In the genomic region with DNA sequence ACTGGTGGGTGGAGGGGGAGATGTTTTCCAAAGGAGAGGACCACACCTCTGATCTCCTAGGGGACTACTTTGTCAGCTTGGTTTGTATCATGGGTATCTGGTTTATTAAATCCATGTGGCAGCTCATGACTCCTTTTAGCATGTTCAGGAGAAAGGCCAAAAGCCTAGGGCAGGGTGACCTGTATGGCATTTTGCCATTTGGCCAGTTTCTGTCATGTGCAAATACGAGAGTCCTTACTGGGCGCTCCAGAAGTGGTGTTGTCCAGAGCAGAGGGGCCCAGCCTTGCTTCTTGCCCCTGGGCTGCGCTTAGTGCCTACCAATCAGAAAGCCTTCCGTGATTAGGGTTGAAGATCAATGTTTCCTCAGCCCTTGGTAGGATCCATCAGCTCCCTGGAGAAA, we compare ENCODE assay signal across 24 cellular contexts. TPM values are rescaled to one million over a fixed set of nuclear protein-coding genes. Genes with fewer than 3 reads are reported as not detected.
DNase-seq lines count a peak whose midpoint lies in the region; ATAC-seq and TF ChIP-seq lines count a peak whose summit lies in the region.
"Had no signal": no experiment of that assay in that cellular context is flagged by ENCODE, and none has a peak within 500 bp of the region (broad histone marks: within the 10 kb centered on the region; RNA-seq: fewer than 3 reads in every experiment).

No MANE protein-coding gene starts in this region.

- POLR2A ChIA-PET in MCF 10A (lab: Yijun Ruan, JAX), result no interaction called here

- H3K4me1 Mint-ChIP-seq in MCF 10A (ENCODE audit: insufficient read depth, unreplicated experiment), result no peaks in the 10 kb centered on the region
- H3K4me1 Mint-ChIP-seq in glutamatergic neuron (ENCODE audit: low read depth, unreplicated experiment), result no peaks in the 10 kb centered on the region
- H3K4me1 Mint-ChIP-seq: B cell had no signal

- H3K27me3 Mint-ChIP-seq in MCF 10A (ENCODE audit: insufficient read depth, unreplicated experiment), result no peaks in the 10 kb centered on the region
- no peaks in the 10 kb centered on the region for H3K27me3 Mint-ChIP-seq in glutamatergic neuron (ENCODE audit: unreplicated experiment)

- H3K27me3 ChIP-seq in breast epithelium (no peaks in the 10 kb centered on the region), body of pancreas (no peaks in the 10 kb centered on the region), right lobe of liver (no peaks in the 10 kb centered on the region), stomach (no peaks in the 10 kb centered on the region)
- H3K27me3 ChIP-seq: BLaER1 had no signal

- no peak for TF ChIP-seq CTCF in breast epithelium (IDR thresholded peaks at IDR 0.05)
- TF ChIP-seq CTCF in MCF 10A (IDR thresholded peaks at IDR 0.05; ENCODE audit: unreplicated experiment), result no peak
- TF ChIP-seq CTCF in body of pancreas (IDR thresholded peaks at IDR 0.05), result no peak
- no peak for TF ChIP-seq CTCF in right lobe of liver (IDR thresholded peaks at IDR 0.05)
- TF ChIP-seq CTCF in stomach (IDR thresholded peaks at IDR 0.05), result no peak
- TF ChIP-seq CTCF in glutamatergic neuron (IDR thresholded peaks at IDR 0.05; ENCODE audit: partially characterized antibody, unreplicated experiment), result no peak

- intact Hi-C loops in breast epithelium (cut with DNase I; ENCODE audit: low total_unique reads) (no loop called here), MCF 10A (cut with micrococcal nuclease) (no loop called here), body of pancreas (cut with DNase I) (no loop called here), right lobe of liver (cut with DNase I) (no loop called here), stomach (cut with DNase I; ENCODE audit: low total_unique reads) (no loop called here)

- no peak for TF ChIP-seq EP300 in stomach (IDR thresholded peaks at IDR 0.05)

- H3K27ac ChIP-seq in breast epithelium, result no peak overlapping the region
- peak overlapping the region; percentile 54 to 82 (median 76) for H3K27ac ChIP-seq in body of pancreas
- no peak overlapping the region for H3K27ac ChIP-seq in right lobe of liver
- H3K27ac ChIP-seq in stomach, result peak overlapping the region in 1 of 5 donors; percentile 28
- H3K27ac ChIP-seq: 22Rv1, BLaER1, C4-2B, GM23248 had no signal

- H3K4me3 ChIP-seq in breast epithelium, result no peak overlapping the region
- H3K4me3 ChIP-seq in body of pancreas, result no peak overlapping the region
- H3K4me3 ChIP-seq in right lobe of liver, result no peak overlapping the region
- no peak overlapping the region for H3K4me3 ChIP-seq in stomach
- H3K4me3 ChIP-seq: BLaER1, GM12878, GM23248, HAP-1 had no signal

- DNase-seq in breast epithelium (ENCODE audit: low spot score in 2 of 2) (peak; percentile 37 to 64), MCF 10A (ENCODE audit: unreplicated experiment) (no peak), body of pancreas (peak; percentile 68 to 79 (median 76)), right lobe of liver (peak in 2 of 3 donors; percentile 36 to 75), stomach (peak; percentile 52), HuH-7 (ENCODE audit: low spot score) (no peak), glutamatergic neuron (no peak)
- DNase-seq: CD4-positive, alpha-beta T cell; CD8-positive, alpha-beta memory T cell; DMS 273 treated with DMSO at 0.1 percent for 48 hours; DMS79; EL; GDM1; GM23248; HFFc6 had no signal

- H3K36me3 Mint-ChIP-seq in MCF 10A (ENCODE audit: insufficient read depth, unreplicated experiment), result no peaks in the 10 kb centered on the region
- H3K36me3 Mint-ChIP-seq in glutamatergic neuron (ENCODE audit: unreplicated experiment), result no peaks in the 10 kb centered on the region
- H3K36me3 Mint-ChIP-seq: CD8-positive, alpha-beta memory T cell had no signal

- peak; percentile 49 for ATAC-seq in body of pancreas
- ATAC-seq in right lobe of liver, result peak; percentile 86 to 92 (median 89)
- no peak for ATAC-seq in SK-N-SH treated with all-trans-retinoic acid at 6 μM for 48 hours
- ATAC-seq: GM12878 had no signal

- H3K27ac Mint-ChIP-seq in MCF 10A (ENCODE audit: low read depth, unreplicated experiment) (no peak overlapping the region), glutamatergic neuron (ENCODE audit: unreplicated experiment) (no peak overlapping the region)
- H3K27ac Mint-ChIP-seq: B cell; CD4-positive, alpha-beta T cell; HFFc6 had no signal

- H3K4me3 Mint-ChIP-seq in MCF 10A (ENCODE audit: unreplicated experiment) (no peak overlapping the region), glutamatergic neuron (ENCODE audit: unreplicated experiment) (no peak overlapping the region)
- H3K4me3 Mint-ChIP-seq: B cell; CD4-positive, alpha-beta T cell; CD8-positive, alpha-beta memory T cell; HFFc6 had no signal

- TF ChIP-seq POLR2A in breast epithelium (IDR thresholded peaks at IDR 0.05), result no peak
- no peak for TF ChIP-seq POLR2A in body of pancreas (IDR thresholded peaks at IDR 0.05)
- no peak for TF ChIP-seq POLR2A in right lobe of liver (IDR thresholded peaks at IDR 0.05)
- TF ChIP-seq POLR2A in stomach (IDR thresholded peaks at IDR 0.05), result no peak

- no peaks in the 10 kb centered on the region for H3K9me3 ChIP-seq in breast epithelium
- no peaks in the 10 kb centered on the region for H3K9me3 ChIP-seq in body of pancreas
- H3K9me3 ChIP-seq in right lobe of liver, result no peaks in the 10 kb centered on the region
- no peaks in the 10 kb centered on the region for H3K9me3 ChIP-seq in stomach
- H3K9me3 ChIP-seq: BLaER1, HAP-1 had no signal

- no peaks in the 10 kb centered on the region for H3K4me1 ChIP-seq in breast epithelium
- peaks cover 57% of the 10 kb centered on the region for H3K4me1 ChIP-seq in body of pancreas
- H3K4me1 ChIP-seq in right lobe of liver, result peaks cover 0 to 10% (median 4%) of the 10 kb centered on the region in 4 donors
- H3K4me1 ChIP-seq in stomach, result peaks cover 2 to 25% (median 4%) of the 10 kb centered on the region in 4 donors
- H3K4me1 ChIP-seq: BLaER1, HAP-1 had no signal

- CTCF ChIA-PET in MCF 10A (lab: Yijun Ruan, JAX), result interaction anchor here (1.0 kb wide), 1 partner anchor 19 kb away, joined by 3 read pairs; no protein-coding TSS in a partner anchor

- BruUV-seq in MCF 10A (replicated peaks; lab: Mats Ljungman, UMichigan), result no TSS peak

- H3K9me3 Mint-ChIP-seq in MCF 10A (ENCODE audit: unreplicated experiment) (no peaks in the 10 kb centered on the region), glutamatergic neuron (ENCODE audit: unreplicated experiment) (no peaks in the 10 kb centered on the region)
- H3K9me3 Mint-ChIP-seq: CD4-positive, alpha-beta T cell; CD8-positive, alpha-beta memory T cell; HFFc6 had no signal

- 51 to 62% methylated on average over 3 to 4 of the region's 4 CpGs for WGBS in body of pancreas, 2 donors
- WGBS in right lobe of liver (ENCODE audit: insufficient coverage, low coverage, low lambda C conversion rate, missing lambda C conversion rate), result no CpG with 5 or more reads among the region's 4 CpGs
- WGBS in stomach, 5 donors, result 62 to 79% (median 70%) methylated on average over 4 of the region's 4 CpGs

- H3K36me3 ChIP-seq in breast epithelium (no peaks in the 10 kb centered on the region), body of pancreas (replicated peaks in 1 of 2; ENCODE audit: insufficient read depth in 1 of 2, low read depth in 2 of 2) (no peaks in the 10 kb centered on the region), right lobe of liver (no peaks in the 10 kb centered on the region), stomach (no peaks in the 10 kb centered on the region)
- H3K36me3 ChIP-seq: BLaER1, HAP-1 had no signal

TF ChIP-seq in SK-N-SH treated with all-trans-retinoic acid at 6 μM for 48 hours, 23 proteins besides CTCF, POLR2A, EP300 and RAD21 (continues in another document):
- no peak for TF ChIP-seq TOX (CRISPR knock-in tag; IDR thresholded peaks at IDR 0.05; ENCODE audit: borderline replicate concordance)
- TF ChIP-seq PPARA (CRISPR knock-in tag; IDR thresholded peaks at IDR 0.05; ENCODE audit: borderline replicate concordance), result no peak
- TF ChIP-seq ZC3H10 (CRISPR knock-in tag; IDR thresholded peaks at IDR 0.05), result no peak
- TF ChIP-seq ZNF8 (CRISPR knock-in tag; IDR thresholded peaks at IDR 0.05), result no peak
- TF ChIP-seq TCF4 (CRISPR knock-in tag; IDR thresholded peaks at IDR 0.05; ENCODE audit: borderline replicate concordance), result no peak
- no peak for TF ChIP-seq GLIS3 (CRISPR knock-in tag; IDR thresholded peaks at IDR 0.05)
- no peak for TF ChIP-seq ZFP30 (CRISPR knock-in tag; IDR thresholded peaks at IDR 0.05)
- TF ChIP-seq ARNTL (CRISPR knock-in tag; IDR thresholded peaks at IDR 0.05; ENCODE audit: borderline replicate concordance, low read depth), result no peak
- TF ChIP-seq SNAI2 (CRISPR knock-in tag; IDR thresholded peaks at IDR 0.05), result no peak
- TF ChIP-seq CSRNP3 (CRISPR knock-in tag; IDR thresholded peaks at IDR 0.05), result no peak

RNA-seq across cellular contexts. Expression of gene ADRA2A, which starts 31.0 kb away (rescaled TPM):
- 10 to 100 TPM in 2 of 3 donors, 1 to 10 TPM in 1; 7.8 to 18.4 (median 14.9) TPM for total RNA-seq in breast epithelium
- not detected in 2 replicates for total RNA-seq in MCF 10A (2022)
- 100 to 1,000 TPM in 1 of 2 donors, 10 to 100 TPM in 1; 25.4 to 115 TPM for total RNA-seq in body of pancreas
- under 1 TPM; 0.22 to 0.99 (median 0.51) TPM for total RNA-seq in right lobe of liver
- 1 to 10 TPM in 2 of 5 donors, under 1 TPM in 2, not detected in 1; 0.58 to 4.9 (median 1.2) TPM for total RNA-seq in stomach
- under 1 TPM; 0.25 to 0.65 (median 0.31) TPM for polyA plus RNA-seq in stomach
- 0.32 TPM for total RNA-seq in glutamatergic neuron (ENCODE audit: unreplicated experiment)
- total RNA-seq: B cell; CD8-positive, alpha-beta memory T cell; H4; HFFc6 had no signal
- polyA plus RNA-seq: AG04450; CD8-positive, alpha-beta memory T cell; GM12878 had no signal

Comparison
In these comparisons a context has a peak if more than half of its experiments do, and no peak if none do; other contexts are left out.
1. DNase-seq: peak in breast epithelium (2 of 2), body of pancreas (4 of 4), right lobe of liver (2 of 3) and stomach (single experiment); none in MCF 10A (single experiment), HuH-7 (single experiment) and glutamatergic neuron (single experiment).
2. H3K27ac ChIP-seq: peak in body of pancreas (4 of 4); none in breast epithelium (0 of 2) and right lobe of liver (0 of 3).